ENCODE assay signal across 19 cellular contexts in genomic region chr11:119991022-119991404, GRCh38.
"Had no signal": no experiment of that assay in that cellular context is flagged by ENCODE, and none has a peak within 500 bp of the region (broad histone marks: within the 10 kb centered on the region; RNA-seq: fewer than 3 reads in every experiment).

No MANE protein-coding gene starts in this region.

- H3K27ac Mint-ChIP-seq: activated CD4-positive, alpha-beta memory T cell treated with anti-CD3 and anti-CD28 coated beads, Interleukin-2, amount 10 ng/mL, durations not matched to agents 7 days and 5 days; activated CD4-positive, alpha-beta T cell treated with anti-CD3 and anti-CD28 coated beads, Interleukin-2, amount 10 ng/mL, durations not matched to agents 7 days and 5 days; activated naive CD4-positive, alpha-beta T cell treated with anti-CD3 and anti-CD28 coated beads, Interleukin-2, amount 50 U/mL, for 72 hours; activated T-helper 17 cell treated with anti-CD3 and anti-CD28 coated beads, Interleukin-2, amount 50 U/mL, for 72 hours; natural killer cell; neural progenitor cell; T-helper 17 cell had no signal

- DNase-seq: activated CD4-positive, alpha-beta memory T cell treated with anti-CD3 and anti-CD28 coated beads, Interleukin-2, amount 10 ng/mL, durations not matched to agents 7 days and 5 days; activated CD4-positive, alpha-beta T cell treated with anti-CD3 and anti-CD28 coated beads for 1 hour; activated CD4-positive, alpha-beta T cell treated with anti-CD3 and anti-CD28 coated beads, Interleukin-2, amount 10 ng/mL, durations not matched to agents 7 days and 5 days; activated CD8-positive, alpha-beta memory T cell treated with anti-CD3 and anti-CD28 coated beads, Interleukin-2, amount 50 U/mL, for 48 hours; activated T-cell treated with anti-CD3 and anti-CD28 coated beads, Interleukin-2, amount 50 U/mL, for 4 hours; dermis blood vessel endothelial cell; effector CD8-positive, alpha-beta T cell; esophagus squamous epithelium; foreskin melanocyte; mesendoderm; natural killer cell; stimulated activated naive CD4-positive, alpha-beta T cell; T-helper 17 cell; T1000; trophoblast cell had no signal

- H3K9me3 Mint-ChIP-seq: activated CD4-positive, alpha-beta memory T cell treated with anti-CD3 and anti-CD28 coated beads, Interleukin-2, amount 10 ng/mL, durations not matched to agents 7 days and 5 days; activated CD4-positive, alpha-beta T cell treated with anti-CD3 and anti-CD28 coated beads, Interleukin-2, amount 10 ng/mL, durations not matched to agents 7 days and 5 days; activated naive CD4-positive, alpha-beta T cell treated with anti-CD3 and anti-CD28 coated beads, Interleukin-2, amount 50 U/mL, for 72 hours; activated T-cell treated with anti-CD3 and anti-CD28 coated beads, Interleukin-2, amount 50 U/mL, for 4 hours; activated T-helper 17 cell treated with anti-CD3 and anti-CD28 coated beads, Interleukin-2, amount 50 U/mL, for 72 hours; central memory CD8-positive, alpha-beta T cell; natural killer cell; neural progenitor cell had no signal

- H3K4me3 Mint-ChIP-seq: activated CD4-positive, alpha-beta memory T cell treated with anti-CD3 and anti-CD28 coated beads, Interleukin-2, amount 10 ng/mL, durations not matched to agents 7 days and 5 days; activated CD4-positive, alpha-beta T cell treated with anti-CD3 and anti-CD28 coated beads, Interleukin-2, amount 10 ng/mL, durations not matched to agents 7 days and 5 days; activated T-cell treated with anti-CD3 and anti-CD28 coated beads, Interleukin-2, amount 50 U/mL, for 4 hours; activated T-helper 17 cell treated with anti-CD3 and anti-CD28 coated beads, Interleukin-2, amount 50 U/mL, for 72 hours; central memory CD8-positive, alpha-beta T cell; natural killer cell; neural progenitor cell; T-helper 17 cell had no signal

- H3K4me1 Mint-ChIP-seq: activated CD4-positive, alpha-beta memory T cell treated with anti-CD3 and anti-CD28 coated beads, Interleukin-2, amount 10 ng/mL, durations not matched to agents 7 days and 5 days; activated CD4-positive, alpha-beta T cell treated with anti-CD3 and anti-CD28 coated beads, Interleukin-2, amount 10 ng/mL, durations not matched to agents 7 days and 5 days; activated T-helper 17 cell treated with anti-CD3 and anti-CD28 coated beads, Interleukin-2, amount 50 U/mL, for 72 hours; central memory CD8-positive, alpha-beta T cell; natural killer cell; T-helper 17 cell had no signal

- ATAC-seq: activated naive CD4-positive, alpha-beta T cell treated with anti-CD3 and anti-CD28 coated beads, Interleukin-2, amount 50 U/mL, for 72 hours; activated T-cell treated with anti-CD3 and anti-CD28 coated beads, Interleukin-2, amount 50 U/mL, for 4 hours; activated T-helper 17 cell treated with anti-CD3 and anti-CD28 coated beads, Interleukin-2, amount 50 U/mL, for 72 hours; natural killer cell; T-helper 17 cell had no signal

- H3K36me3 Mint-ChIP-seq: activated naive CD4-positive, alpha-beta T cell treated with anti-CD3 and anti-CD28 coated beads, Interleukin-2, amount 50 U/mL, for 72 hours; natural killer cell; neural progenitor cell had no signal
